ENCODE assay signal across 8 cellular contexts in the genomic region with DNA sequence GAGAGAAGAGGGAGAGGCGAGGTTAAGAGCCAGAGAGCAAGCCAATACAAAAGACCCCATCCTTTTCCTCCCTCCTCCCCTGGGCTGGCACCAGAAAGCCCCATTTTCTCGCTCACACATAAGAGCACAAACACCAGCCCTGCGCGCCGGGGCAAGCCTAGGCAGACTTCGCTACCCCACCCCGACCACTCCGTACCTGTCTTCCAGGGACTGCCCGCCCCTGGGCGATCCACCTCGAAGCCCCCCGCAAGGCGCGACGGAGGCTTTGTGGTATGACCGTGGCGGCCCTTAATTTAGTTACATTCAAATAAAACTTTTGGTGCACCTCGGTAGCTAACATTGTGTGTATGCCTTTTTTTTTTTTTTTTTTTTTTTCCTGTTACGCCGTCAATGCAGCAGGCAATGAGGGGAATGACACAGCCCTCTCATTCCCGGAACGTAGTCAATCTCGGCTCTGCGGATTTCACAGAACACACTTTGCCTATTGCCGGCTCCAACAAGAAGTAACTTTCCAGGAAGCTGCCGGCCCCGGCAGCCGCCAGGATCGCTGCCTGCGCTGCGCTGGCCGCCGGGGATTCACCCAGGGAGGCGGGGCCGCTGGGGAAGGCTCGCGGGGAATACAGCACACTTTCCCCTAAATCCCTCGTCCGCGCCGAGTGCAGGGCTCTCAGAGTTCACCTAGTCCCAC. TPM values are rescaled to one million over a fixed set of nuclear protein-coding genes. Genes with fewer than 3 reads are reported as not detected.
DNase-seq lines count a peak whose midpoint lies in the region; ATAC-seq and TF ChIP-seq lines count a peak whose summit lies in the region.

No MANE protein-coding gene starts in this region.

- WGBS in testis, 2 donors = 2 to 5% methylated on average over 41 of the region's 41 CpGs

- no peaks in the 10 kb centered on the region for H3K27me3 Mint-ChIP-seq in activated T-helper 17 cell treated with anti-CD3 and anti-CD28 coated beads, Interleukin-2, amount 50 U/mL, for 72 hours
- H3K27me3 Mint-ChIP-seq in naive thymus-derived CD4-positive, alpha-beta T cell = peaks cover 0 to 3% (median 0%) of the 10 kb centered on the region in 5 donors

- POLR2A ChIA-PET in naive thymus-derived CD4-positive, alpha-beta T cell (lab: Charles Lee) = interaction anchor here (0.6 to 3.8 kb wide), 5 partner anchors 912 to 1410 kb away, joined by 3 to 33 read pairs (median 3); a partner anchor contains a TSS

- no peaks in the 10 kb centered on the region for H3K9me3 ChIP-seq in naive thymus-derived CD4-positive, alpha-beta T cell (ENCODE audit: control insufficient read depth in 2 of 3, low read length in 3 of 3)
- no peaks in the 10 kb centered on the region for H3K9me3 ChIP-seq in testis

- H3K36me3 Mint-ChIP-seq in activated T-helper 17 cell treated with anti-CD3 and anti-CD28 coated beads, Interleukin-2, amount 50 U/mL, for 72 hours (ENCODE audit: low read depth) = peaks cover 92% of the 10 kb centered on the region
- H3K36me3 Mint-ChIP-seq in naive thymus-derived CD4-positive, alpha-beta T cell = peaks cover 0 to 10% (median 0%) of the 10 kb centered on the region in 5 donors

- H3K4me1 Mint-ChIP-seq in activated T-helper 17 cell treated with anti-CD3 and anti-CD28 coated beads, Interleukin-2, amount 50 U/mL, for 72 hours = peaks cover 45% of the 10 kb centered on the region
- peaks cover 22 to 57% (median 38%) of the 10 kb centered on the region in 7 donors for H3K4me1 Mint-ChIP-seq in naive thymus-derived CD4-positive, alpha-beta T cell

- H3K27ac Mint-ChIP-seq in activated T-helper 17 cell treated with anti-CD3 and anti-CD28 coated beads, Interleukin-2, amount 50 U/mL, for 72 hours = peak overlapping the region; percentile 100
- peak overlapping the region; percentile 35 to 100 (median 99) for H3K27ac Mint-ChIP-seq in naive thymus-derived CD4-positive, alpha-beta T cell

- H3K36me3 ChIP-seq in naive thymus-derived CD4-positive, alpha-beta T cell (ENCODE audit: control insufficient read depth in 2 of 3, insufficient read depth in 3 of 3, low read length in 3 of 3) = no peaks in the 10 kb centered on the region
- no peaks in the 10 kb centered on the region for H3K36me3 ChIP-seq in testis (ENCODE audit: low read depth, missing control alignments)

- DNase-seq in DMS114 treated with DMSO at 0.1 percent for 48 hours (lab: John Stamatoyannopoulos, UW; ENCODE audit: unreplicated experiment) = peak; percentile 25
- DNase-seq in NCI-H1105 (lab: John Stamatoyannopoulos, UW) = peak; percentile 77
- peak; percentile 75 for DNase-seq in fibroblast of peridontal ligament (ENCODE audit: extremely low read depth)
- peak in 6 of 9 donors; percentile 19 to 63 (median 26) for DNase-seq in naive thymus-derived CD4-positive, alpha-beta T cell
- DNase-seq in testis = peak; percentile 62
- DNase-seq in T-helper 9 cell = no peak

- peak in 1 of 3 experiments; percentile 20 for TF ChIP-seq CTCF in testis (IDR thresholded peaks at IDR 0.05)

- H3K4me3 Mint-ChIP-seq in activated T-helper 17 cell treated with anti-CD3 and anti-CD28 coated beads, Interleukin-2, amount 50 U/mL, for 72 hours = peak overlapping the region; percentile 100
- peak overlapping the region; percentile 86 to 100 (median 98) for H3K4me3 Mint-ChIP-seq in naive thymus-derived CD4-positive, alpha-beta T cell

- H3K27me3 ChIP-seq in naive thymus-derived CD4-positive, alpha-beta T cell (ENCODE audit: control insufficient read depth in 2 of 2, insufficient read depth in 2 of 2, low read length in 2 of 2) = no peaks in the 10 kb centered on the region
- H3K27me3 ChIP-seq in testis = no peaks in the 10 kb centered on the region

- CTCF ChIA-PET in naive thymus-derived CD4-positive, alpha-beta T cell (lab: Charles Lee) = interaction anchor here (0.5 to 8.2 kb wide), 13 partner anchors 10 to 1414 kb away, joined by 3 to 322 read pairs (median 8); no protein-coding TSS in a partner anchor

- peak overlapping the region; percentile 79 for H3K4me3 ChIP-seq in naive thymus-derived CD4-positive, alpha-beta T cell (ENCODE audit: low read length)
- peak overlapping the region; percentile 78 to 87 for H3K4me3 ChIP-seq in testis

- peak; percentile 38 for ATAC-seq in activated T-helper 17 cell treated with anti-CD3 and anti-CD28 coated beads, Interleukin-2, amount 50 U/mL, for 72 hours (replicated peaks)
- ATAC-seq in naive thymus-derived CD4-positive, alpha-beta T cell = no peak
- ATAC-seq in HG03175 (IDR thresholded peaks at IDR 0.05; ENCODE audit: unreplicated experiment) = no peak

- intact Hi-C loops in naive thymus-derived CD4-positive, alpha-beta T cell (cut with micrococcal nuclease) = loop anchor here (1.0 to 5.0 kb wide), 4 partner anchors 1411 to 1585 kb away; no protein-coding TSS in a partner anchor
- intact Hi-C loops in testis (cut with DNase I; ENCODE audit: low total_unique reads) = loop anchor here (5.0 kb wide), 1 partner anchor 315 kb away; no protein-coding TSS in a partner anchor

- TF ChIP-seq POLR2A in testis (IDR thresholded peaks at IDR 0.05) = no peak

- no peaks in the 10 kb centered on the region for H3K9me3 Mint-ChIP-seq in activated T-helper 17 cell treated with anti-CD3 and anti-CD28 coated beads, Interleukin-2, amount 50 U/mL, for 72 hours
- no peaks in the 10 kb centered on the region for H3K9me3 Mint-ChIP-seq in naive thymus-derived CD4-positive, alpha-beta T cell

- H3K4me1 ChIP-seq in naive thymus-derived CD4-positive, alpha-beta T cell (ENCODE audit: control insufficient read depth in 2 of 2, insufficient read depth in 2 of 2, low read length in 2 of 2) = peaks cover 12 to 21% of the 10 kb centered on the region in 2 donors
- peaks cover 29% of the 10 kb centered on the region for H3K4me1 ChIP-seq in testis

- H3K27ac ChIP-seq in naive thymus-derived CD4-positive, alpha-beta T cell (ENCODE audit: low read depth, low read length) = peak overlapping the region; percentile 65
- H3K27ac ChIP-seq in testis = peak overlapping the region; percentile 97

RNA-seq across cellular contexts. Expression of a gene that starts 7.7 kb away (rescaled TPM):
- 100 to 1,000 TPM in 1 of 2 donors, 10 to 100 TPM in 1; 67.5 to 143 TPM for total RNA-seq in activated T-helper 17 cell treated with anti-CD3 and anti-CD28 coated beads, Interleukin-2, amount 50 U/mL, for 72 hours
- 100 to 1,000 TPM in 1 of 5 experiments, 10 to 100 TPM in 4; 13.4 to 154 (median 29.5) TPM for total RNA-seq in naive thymus-derived CD4-positive, alpha-beta T cell
- 1 to 10 TPM in 1 of 2 donors, under 1 TPM in 1; 0.63 to 2.4 TPM for polyA plus RNA-seq in naive thymus-derived CD4-positive, alpha-beta T cell
- 10 to 100 TPM; 74.0 to 86.6 TPM for total RNA-seq in testis
- polyA plus RNA-seq in testis (ENCODE audit: insufficient read depth, low read depth, low replicate concordance) = 34.5 TPM

RNA-seq across cellular contexts. Expression of a gene that starts 35.2 kb away (rescaled TPM):
- total RNA-seq in activated T-helper 17 cell treated with anti-CD3 and anti-CD28 coated beads, Interleukin-2, amount 50 U/mL, for 72 hours = not detected
- not detected for total RNA-seq in naive thymus-derived CD4-positive, alpha-beta T cell
- polyA plus RNA-seq in naive thymus-derived CD4-positive, alpha-beta T cell = not detected
- under 1 TPM; 0.37 to 0.71 TPM for total RNA-seq in testis
- 0.79 TPM for polyA plus RNA-seq in testis (ENCODE audit: insufficient read depth, low read depth, low replicate concordance)
